ENCODE assay signal across 13 cellular contexts in genomic region chr11:131760191-131760951, GRCh38.
DNase-seq lines count a peak whose midpoint lies in the region; ATAC-seq, FAIRE-seq and TF ChIP-seq lines count a peak whose summit lies in the region.
"Had no signal": no experiment of that assay in that cellular context is flagged by ENCODE, and none has a peak within 500 bp of the region (broad histone marks: within the 10 kb centered on the region; RNA-seq: fewer than 3 reads in every experiment).

No MANE protein-coding gene starts in this region.

- no peaks in the 10 kb centered on the region for H3K9me3 ChIP-seq in kidney (ENCODE audit: control insufficient read depth in 1 of 2, low read length in 2 of 2)
- H3K9me3 ChIP-seq: BLaER1 had no signal

- TF ChIP-seq CTCF in HFF-Myc (IDR thresholded peaks at IDR 0.05; ENCODE audit: low read depth, low read length, missing control alignments): peak; percentile 12
- TF ChIP-seq CTCF in cardiac fibroblast (IDR thresholded peaks at IDR 0.05; ENCODE audit: low read depth, low read length): peak; percentile 36
- TF ChIP-seq CTCF in kidney (IDR thresholded peaks at IDR 0.05; ENCODE audit: borderline replicate concordance, extremely low read depth, insufficient read depth): no peak

- no peaks in the 10 kb centered on the region for H3K4me1 Mint-ChIP-seq in stimulated activated naive CD8-positive, alpha-beta T cell treated with anti-CD3 and anti-CD28 coated beads, Interleukin-15, amount 100 ng/mL, for 72 hours
- H3K4me1 Mint-ChIP-seq in stimulated activated naive B cell treated with anti-CD40 and anti-IgM and Interleukin-4, amounts not matched to agents 10 μg/mL and 1 μg/mL and 100 μg/mL, for 72 hours: no peaks in the 10 kb centered on the region
- H3K4me1 Mint-ChIP-seq: IgD-negative memory B cell had no signal

- H3K4me3 Mint-ChIP-seq in stimulated activated naive CD8-positive, alpha-beta T cell treated with anti-CD3 and anti-CD28 coated beads, Interleukin-15, amount 100 ng/mL, for 72 hours: no peak overlapping the region
- no peak overlapping the region for H3K4me3 Mint-ChIP-seq in stimulated activated naive B cell treated with anti-CD40 and anti-IgM and Interleukin-4, amounts not matched to agents 10 μg/mL and 1 μg/mL and 100 μg/mL, for 72 hours
- H3K4me3 Mint-ChIP-seq: IgD-negative memory B cell had no signal

- intact Hi-C loops in kidney (cut with DNase I): no loop called here

- no peaks in the 10 kb centered on the region for H3K4me1 ChIP-seq in kidney (ENCODE audit: control insufficient read depth in 1 of 2, insufficient read depth in 1 of 2, low read depth in 1 of 2, low read length in 2 of 2)
- H3K4me1 ChIP-seq: BLaER1 had no signal

- FAIRE-seq in kidney (lab: Jason Lieb, UNC): no peak
- FAIRE-seq: urothelium cell line had no signal

- H3K27me3 Mint-ChIP-seq in stimulated activated naive CD8-positive, alpha-beta T cell treated with anti-CD3 and anti-CD28 coated beads, Interleukin-15, amount 100 ng/mL, for 72 hours: no peaks in the 10 kb centered on the region
- H3K27me3 Mint-ChIP-seq in stimulated activated naive B cell treated with anti-CD40 and anti-IgM and Interleukin-4, amounts not matched to agents 10 μg/mL and 1 μg/mL and 100 μg/mL, for 72 hours: no peaks in the 10 kb centered on the region

- H3K9ac ChIP-seq in kidney (ENCODE audit: low read length in 2 of 2): no peak overlapping the region
- H3K9ac ChIP-seq: BLaER1 had no signal

- no peak for ATAC-seq in GM21737 (IDR thresholded peaks at IDR 0.05; ENCODE audit: unreplicated experiment)
- no peak for ATAC-seq in stimulated activated naive CD8-positive, alpha-beta T cell treated with anti-CD3 and anti-CD28 coated beads, Interleukin-15, amount 100 ng/mL, for 72 hours
- ATAC-seq in GM18858 (IDR thresholded peaks at IDR 0.05; ENCODE audit: unreplicated experiment): no peak
- ATAC-seq in stimulated activated naive B cell treated with anti-CD40 and anti-IgM and Interleukin-4, amounts not matched to agents 10 μg/mL and 1 μg/mL and 100 μg/mL, for 72 hours (replicated peaks): no peak

- H3K9me3 Mint-ChIP-seq in stimulated activated naive CD8-positive, alpha-beta T cell treated with anti-CD3 and anti-CD28 coated beads, Interleukin-15, amount 100 ng/mL, for 72 hours: no peaks in the 10 kb centered on the region
- H3K9me3 Mint-ChIP-seq in stimulated activated naive B cell treated with anti-CD40 and anti-IgM and Interleukin-4, amounts not matched to agents 10 μg/mL and 1 μg/mL and 100 μg/mL, for 72 hours: peaks cover under 1 to 4% of the 10 kb centered on the region in 2 donors

- no peak overlapping the region for H3K27ac ChIP-seq in kidney (ENCODE audit: low read depth in 2 of 2, low read length in 2 of 2)
- H3K27ac ChIP-seq: BLaER1 had no signal

- H3K36me3 Mint-ChIP-seq in stimulated activated naive B cell treated with anti-CD40 and anti-IgM and Interleukin-4, amounts not matched to agents 10 μg/mL and 1 μg/mL and 100 μg/mL, for 72 hours: no peaks in the 10 kb centered on the region
- H3K36me3 Mint-ChIP-seq: IgD-negative memory B cell had no signal

- no peak overlapping the region for H3K27ac Mint-ChIP-seq in stimulated activated naive CD8-positive, alpha-beta T cell treated with anti-CD3 and anti-CD28 coated beads, Interleukin-15, amount 100 ng/mL, for 72 hours
- H3K27ac Mint-ChIP-seq in stimulated activated naive B cell treated with anti-CD40 and anti-IgM and Interleukin-4, amounts not matched to agents 10 μg/mL and 1 μg/mL and 100 μg/mL, for 72 hours: no peak overlapping the region
- H3K27ac Mint-ChIP-seq: IgD-negative memory B cell had no signal

- DNase-seq in A172 (ENCODE audit: low spot score): peak; percentile 81
- DNase-seq in HFF-Myc (ENCODE audit: extremely low read depth, low read depth): peak; percentile 66
- DNase-seq in cardiac fibroblast (ENCODE audit: low read depth in 2 of 2): peak; percentile 85 to 95
- peak; percentile 89 for DNase-seq in kidney
- DNase-seq in stimulated activated naive CD8-positive, alpha-beta T cell treated with anti-CD3 and anti-CD28 coated beads, Interleukin-15, amount 100 ng/mL, for 72 hours: no peak
- DNase-seq in stimulated activated naive B cell treated with anti-CD40 and anti-IgM and Interleukin-4, amounts not matched to agents 10 μg/mL and 1 μg/mL and 100 μg/mL, for 72 hours: no peak
- DNase-seq: central memory CD4-positive, alpha-beta T cell; NCI-H446 had no signal

- H3K36me3 ChIP-seq in kidney (ENCODE audit: control insufficient read depth in 1 of 2, insufficient read depth in 2 of 2, low read length in 2 of 2): no peaks in the 10 kb centered on the region
- H3K36me3 ChIP-seq: BLaER1 had no signal

- H3K4me3 ChIP-seq in HFF-Myc (replicated peaks; ENCODE audit: low read depth, low read length) (peak overlapping the region; percentile 24), cardiac fibroblast (replicated peaks in 1 of 2; ENCODE audit: low read depth in 2 of 2, low read length in 2 of 2) (peak overlapping the region; percentile 8 to 24), kidney (ENCODE audit: low read length in 2 of 2) (no peak overlapping the region)
- H3K4me3 ChIP-seq: BLaER1 had no signal

Comparison
In these comparisons a context has a peak if more than half of its experiments do, and no peak if none do; other contexts are left out.
1. DNase-seq: peak in A172 (single experiment), HFF-Myc (single experiment), cardiac fibroblast (2 of 2) and kidney (single experiment); none in stimulated activated naive CD8-positive, alpha-beta T cell treated with anti-CD3 and anti-CD28 coated beads, Interleukin-15, amount 100 ng/mL, for 72 hours (0 of 2) and stimulated activated naive B cell treated with anti-CD40 and anti-IgM and Interleukin-4, amounts not matched to agents 10 μg/mL and 1 μg/mL and 100 μg/mL, for 72 hours (single experiment).
2. H3K4me3 ChIP-seq: peak in HFF-Myc (single experiment) and cardiac fibroblast (2 of 2); none in kidney (0 of 2).